Comparison of ENCODE assay signal across 16 cellular contexts in genomic region chr14:67557118-67557517, GRCh38. TPM values are rescaled to one million over a fixed set of nuclear protein-coding genes. Genes with fewer than 3 reads are reported as not detected.
DNase-seq lines count a peak whose midpoint lies in the region; ATAC-seq, FAIRE-seq and TF ChIP-seq lines count a peak whose summit lies in the region.
"Had no signal": no experiment of that assay in that cellular context is flagged by ENCODE, and none has a peak within 500 bp of the region (broad histone marks: within the 10 kb centered on the region; RNA-seq: fewer than 3 reads in every experiment).

No MANE protein-coding gene starts in this region.

- no peaks in the 10 kb centered on the region for H3K36me3 Mint-ChIP-seq in stimulated activated effector memory CD8-positive, alpha-beta T cell treated with anti-CD3 and anti-CD28 coated beads, Interleukin-12 subunit alpha, Interleukin-12 subunit beta, amount 100 ng/mL, for 72 hours
- H3K36me3 Mint-ChIP-seq: CD4-positive, alpha-beta memory T cell had no signal

- H3K9me3 Mint-ChIP-seq in stimulated activated effector memory CD8-positive, alpha-beta T cell treated with anti-CD3 and anti-CD28 coated beads, Interleukin-12 subunit alpha, Interleukin-12 subunit beta, amount 100 ng/mL, for 72 hours = no peaks in the 10 kb centered on the region
- H3K9me3 Mint-ChIP-seq: CD4-positive, alpha-beta memory T cell; nephron progenitor cell had no signal

- FAIRE-seq in H54 (lab: Jason Lieb, UNC) = no peak
- FAIRE-seq: GM18507 had no signal

- H3K27ac Mint-ChIP-seq in stimulated activated effector memory CD8-positive, alpha-beta T cell treated with anti-CD3 and anti-CD28 coated beads, Interleukin-12 subunit alpha, Interleukin-12 subunit beta, amount 100 ng/mL, for 72 hours = no peak overlapping the region
- H3K27ac Mint-ChIP-seq: CD4-positive, alpha-beta memory T cell; nephron progenitor cell had no signal

- no peak for TF ChIP-seq CTCF in RWPE1 (conservative IDR thresholded peaks at IDR 0.05; ENCODE audit: low read depth)
- TF ChIP-seq CTCF in epithelial cell of proximal tubule (conservative IDR thresholded peaks at IDR 0.05; ENCODE audit: low read depth, low read length) = no peak

- TF ChIP-seq POLR2A in H54 (IDR thresholded peaks at IDR 0.05; ENCODE audit: low read depth, low read length) = no peak

- peak; percentile 33 for ATAC-seq in stimulated activated effector memory CD8-positive, alpha-beta T cell treated with anti-CD3 and anti-CD28 coated beads, Interleukin-12 subunit alpha, Interleukin-12 subunit beta, amount 100 ng/mL, for 72 hours
- ATAC-seq in left colon = no peak
- ATAC-seq: left ventricle myocardium superior had no signal

- H3K27ac ChIP-seq in RWPE1 (no peak overlapping the region), caudate nucleus (ENCODE audit: low read depth, low read length) (no peak overlapping the region)
- H3K27ac ChIP-seq: right atrium auricular region, vagina had no signal

- CTCF ChIA-PET in RWPE1 (lab: Yijun Ruan, JAX) = interaction anchor here (1.2 kb wide), 1 partner anchor 14 kb away, joined by 8 read pairs; no protein-coding TSS in a partner anchor

- intact Hi-C loops in left colon (cut with DNase I, micrococcal nuclease) = no loop called here

- DNase-seq in H54 (ENCODE audit: insufficient read length, low spot score) (peak; percentile 51), RWPE1 (ENCODE audit: low spot score) (peak; percentile 60), epithelial cell of proximal tubule (ENCODE audit: low read depth) (peak; percentile 59), left colon (no peak), caudate nucleus (lab: John Stamatoyannopoulos, UW) (no peak), NCI-H2107 treated with DMSO at 0.1 percent for 48 hours (lab: John Stamatoyannopoulos, UW; ENCODE audit: unreplicated experiment) (no peak)
- no peak for DNase-seq in stimulated activated effector memory CD8-positive, alpha-beta T cell treated with anti-CD3 and anti-CD28 coated beads, Interleukin-12 subunit alpha, Interleukin-12 subunit beta, amount 100 ng/mL, for 72 hours (ENCODE audit: low spot score in 2 of 2)
- DNase-seq: activated gamma-delta T cell treated with Interleukin-2 at 50 U/mL for 16 hours; CD4-positive, alpha-beta memory T cell; GDM1; left ventricle myocardium superior; NCI-H526; nephron progenitor cell had no signal

- no peaks in the 10 kb centered on the region for H3K4me1 Mint-ChIP-seq in stimulated activated effector memory CD8-positive, alpha-beta T cell treated with anti-CD3 and anti-CD28 coated beads, Interleukin-12 subunit alpha, Interleukin-12 subunit beta, amount 100 ng/mL, for 72 hours
- H3K4me1 Mint-ChIP-seq: CD4-positive, alpha-beta memory T cell; nephron progenitor cell had no signal

- H3K4me3 Mint-ChIP-seq in stimulated activated effector memory CD8-positive, alpha-beta T cell treated with anti-CD3 and anti-CD28 coated beads, Interleukin-12 subunit alpha, Interleukin-12 subunit beta, amount 100 ng/mL, for 72 hours = no peak overlapping the region
- H3K4me3 Mint-ChIP-seq: CD4-positive, alpha-beta memory T cell; nephron progenitor cell had no signal

- H3K4me3 ChIP-seq in epithelial cell of proximal tubule (ENCODE audit: low read depth, low read length) = no peak overlapping the region
- H3K4me3 ChIP-seq: right atrium auricular region, vagina had no signal

- POLR2A ChIA-PET in RWPE1 (lab: Yijun Ruan, JAX; ENCODE audit: low non-redundant PET) = no interaction called here

RNA-seq across cellular contexts. Expression of gene PLEKHH1, which starts 24.0 kb away (rescaled TPM):
- total RNA-seq in epithelial cell of proximal tubule = 6.3 and 7.6 TPM in 2 replicates
- total RNA-seq in left colon = 10 to 100 TPM; 54.0 to 63.2 TPM

RNA-seq across cellular contexts. Expression of gene PIGH, which starts 43.0 kb away (rescaled TPM):
- total RNA-seq in epithelial cell of proximal tubule = 13.9 and 19.9 TPM in 2 replicates
- 10 to 100 TPM; 14.0 to 14.3 TPM for total RNA-seq in left colon

Comparison
In these comparisons a context has a peak if more than half of its experiments do, and no peak if none do; other contexts are left out.
1. DNase-seq: peak in H54 (single experiment), RWPE1 (single experiment) and epithelial cell of proximal tubule (single experiment); none in stimulated activated effector memory CD8-positive, alpha-beta T cell treated with anti-CD3 and anti-CD28 coated beads, Interleukin-12 subunit alpha, Interleukin-12 subunit beta, amount 100 ng/mL, for 72 hours (0 of 2), left colon (0 of 2), caudate nucleus (0 of 61) and NCI-H2107 treated with DMSO at 0.1 percent for 48 hours (single experiment).